In the genomic region with DNA sequence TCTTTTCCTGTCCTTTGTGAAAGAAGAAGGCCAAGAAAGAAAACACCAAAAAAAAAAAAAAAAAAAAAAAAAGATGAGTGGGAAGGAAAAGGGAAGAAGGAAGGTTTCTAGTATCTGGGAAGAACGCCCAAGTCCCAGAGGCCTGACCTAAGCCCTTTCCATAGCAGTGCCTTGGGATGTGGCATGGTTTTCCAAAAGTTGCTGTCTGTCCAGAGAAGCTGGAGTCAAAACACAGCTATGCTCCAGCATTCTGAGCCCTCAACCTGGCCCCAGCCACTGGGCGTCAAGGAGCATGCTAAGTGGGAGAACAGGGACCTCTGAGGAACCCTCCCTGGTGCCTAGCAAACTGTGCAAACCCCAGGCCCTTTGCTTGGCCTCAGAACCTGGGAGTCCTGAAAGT, we compare ENCODE assay signal across 14 cellular contexts.
DNase-seq lines count a peak whose midpoint lies in the region; ATAC-seq and TF ChIP-seq lines count a peak whose summit lies in the region.
"Had no signal": no experiment of that assay in that cellular context is flagged by ENCODE, and none has a peak within 500 bp of the region (broad histone marks: within the 10 kb centered on the region; RNA-seq: fewer than 3 reads in every experiment).

No MANE protein-coding gene starts in this region.

- no peaks in the 10 kb centered on the region for H3K79me2 ChIP-seq in fibroblast of lung (ENCODE audit: control insufficient read depth, insufficient read depth, low read length)

- no peaks in the 10 kb centered on the region for H3K79me1 ChIP-seq in mesenchymal stem cell (replicated peaks; ENCODE audit: low read length, poor library complexity, severe bottlenecking)

- H3K9ac ChIP-seq in fibroblast of lung (ENCODE audit: insufficient read depth, low read length) (no peak overlapping the region), mesenchymal stem cell (ENCODE audit: low read length) (peak overlapping the region; percentile 84)

- H4K20me1 ChIP-seq in fibroblast of lung (ENCODE audit: control insufficient read depth, extremely low read depth, insufficient read depth, low read length) = no peaks in the 10 kb centered on the region

- no peak overlapping the region for H2BK15ac ChIP-seq in mesenchymal stem cell (ENCODE audit: low read depth, poor library complexity, severe bottlenecking)

- H3K9me3 ChIP-seq in fibroblast of lung (ENCODE audit: control insufficient read depth, insufficient read depth, low read depth, low read length) (no peaks in the 10 kb centered on the region), mesenchymal stem cell (ENCODE audit: control insufficient read depth, low read length) (peaks cover 9% of the 10 kb centered on the region), tibial artery (no peaks in the 10 kb centered on the region)

- POLR2A ChIA-PET in GM10248 (lab: Yijun Ruan, JAX) = no interaction called here

- H3K36me3 ChIP-seq in fibroblast of lung (ENCODE audit: control insufficient read depth, insufficient read depth, low read length) = no peaks in the 10 kb centered on the region
- no peaks in the 10 kb centered on the region for H3K36me3 ChIP-seq in mesenchymal stem cell (ENCODE audit: control insufficient read depth in 1 of 2, insufficient read depth in 2 of 2, low read depth in 1 of 2, low read length in 2 of 2)
- no peaks in the 10 kb centered on the region for H3K36me3 ChIP-seq in tibial artery

- CTCF ChIA-PET in GM10248 (lab: Yijun Ruan, JAX) = no interaction called here

- H3K4me2 ChIP-seq in fibroblast of lung (ENCODE audit: extremely low read depth, insufficient read depth, low read length) (peak overlapping the region; percentile 4), mesenchymal stem cell (ENCODE audit: low read length, poor library complexity, severe bottlenecking) (no peak overlapping the region)

- H2AK5ac ChIP-seq in mesenchymal stem cell (ENCODE audit: low read length, severe bottlenecking) = no peak overlapping the region

- peak overlapping the region in 1 of 2 experiments; percentile 64 for H2BK12ac ChIP-seq in mesenchymal stem cell (ENCODE audit: low read length in 2 of 2)

- H2AFZ ChIP-seq in fibroblast of lung (ENCODE audit: low read length) (no peak overlapping the region), mesenchymal stem cell (ENCODE audit: low read depth, low read length) (no peak overlapping the region)

- H2BK5ac ChIP-seq in mesenchymal stem cell (ENCODE audit: low read depth, low read length, poor library complexity, severe bottlenecking) = no peak overlapping the region

- H3K4ac ChIP-seq in mesenchymal stem cell (ENCODE audit: low read depth in 1 of 2, low read length in 2 of 2) = peak overlapping the region in 1 of 2 experiments; percentile 56

- no peak overlapping the region for H3K23ac ChIP-seq in mesenchymal stem cell (ENCODE audit: low read length in 2 of 2)

- no peaks in the 10 kb centered on the region for H3K27me3 ChIP-seq in fibroblast of lung (ENCODE audit: control insufficient read depth, insufficient read depth, low read length)
- H3K27me3 ChIP-seq in mesenchymal stem cell (ENCODE audit: control insufficient read depth in 1 of 2, insufficient read depth in 1 of 2, low read length in 2 of 2) = peaks cover 0 to 8% of the 10 kb centered on the region in 2 experiments
- H3K27me3 ChIP-seq in tibial artery = no peaks in the 10 kb centered on the region

- no peak overlapping the region for H2BK120ac ChIP-seq in mesenchymal stem cell (ENCODE audit: low read depth, low read length)

- DNase-seq in NCI-H226 (peak; percentile 3), fibroblast of lung (ENCODE audit: low read depth in 2 of 2) (peak in 1 of 2 donors; percentile 53), mesenchymal stem cell (no peak), tibial artery (peak; percentile 62 to 77), GM10248 (ENCODE audit: extremely low spot score) (no peak), NCI-H1092 (lab: John Stamatoyannopoulos, UW) (no peak)
- DNase-seq in activated T-cell treated with anti-CD3 and anti-CD28 coated beads, Interleukin-2, amount 50 U/mL, for 1 hour = no peak
- DNase-seq: activated CD4-positive, alpha-beta T cell treated with anti-CD3 and anti-CD28 coated beads, Interleukin-2, amount 50 U/mL, for 48 hours; activated naive CD4-positive, alpha-beta T cell treated with anti-CD3 and anti-CD28 coated beads, Interleukin-2, amount 50 U/mL, for 16 hours; foreskin melanocyte; NCI-H1930; T-helper 17 cell had no signal

- no peak for ATAC-seq in HG02623 (IDR thresholded peaks at IDR 0.05; ENCODE audit: unreplicated experiment)
- ATAC-seq: K562, T-helper 17 cell had no signal

- TF ChIP-seq CTCF in fibroblast of lung (conservative IDR thresholded peaks at IDR 0.05 in 1 of 2, IDR thresholded peaks at IDR 0.05 in 1 of 2; ENCODE audit: low read depth in 1 of 2, low read length in 2 of 2) = no peak
- no peak for TF ChIP-seq CTCF in tibial artery (IDR thresholded peaks at IDR 0.05)
- TF ChIP-seq CTCF in GM10248 (IDR thresholded peaks at IDR 0.05; ENCODE audit: control extremely low read depth, extremely low read depth, low read depth, missing control alignments) = no peak

- H3K4me3 ChIP-seq in fibroblast of lung (replicated peaks in 1 of 4; ENCODE audit: control extremely low read depth in 1 of 4, insufficient read depth in 1 of 4, low read depth in 3 of 4, low read length in 4 of 4) (no peak overlapping the region), mesenchymal stem cell (ENCODE audit: insufficient read depth in 1 of 2, low read depth in 1 of 2, low read length in 2 of 2) (no peak overlapping the region), tibial artery (no peak overlapping the region)
- H3K4me3 ChIP-seq: K562 had no signal

- peak overlapping the region; percentile 93 for H3K27ac ChIP-seq in fibroblast of lung (ENCODE audit: insufficient read depth, low read length)
- no peak overlapping the region for H3K27ac ChIP-seq in mesenchymal stem cell (ENCODE audit: low read length, poor library complexity, severe bottlenecking)
- H3K27ac ChIP-seq in tibial artery = peak overlapping the region; percentile 79 to 84

- 90% methylated on average over 2 of the region's 2 CpGs for WGBS in mesenchymal stem cell

- no peak overlapping the region for H4K91ac ChIP-seq in mesenchymal stem cell (ENCODE audit: low read length)

- H3K14ac ChIP-seq in mesenchymal stem cell (ENCODE audit: low read length in 2 of 2) = no peak overlapping the region

- H3K18ac ChIP-seq in mesenchymal stem cell (ENCODE audit: low read depth in 1 of 2, low read length in 2 of 2) = peak overlapping the region in 1 of 2 experiments; percentile 41

- H3K4me1 ChIP-seq in fibroblast of lung (ENCODE audit: control insufficient read depth, extremely low read depth, insufficient read depth, low read length) (peaks cover 16% of the 10 kb centered on the region), mesenchymal stem cell (ENCODE audit: control insufficient read depth, insufficient read depth, low read depth, low read length) (peaks cover 11% of the 10 kb centered on the region), tibial artery (peaks cover 0 to 59% (median 45%) of the 10 kb centered on the region in 4 donors)

- intact Hi-C loops in tibial artery (cut with DNase I; ENCODE audit: low total_unique reads) = no loop called here

- no peak overlapping the region for H4K8ac ChIP-seq in mesenchymal stem cell (ENCODE audit: low read length)

Comparison
In these comparisons a context has a peak if more than half of its experiments do, and no peak if none do; other contexts are left out.
1. DNase-seq: peak in NCI-H226 (single experiment) and tibial artery (2 of 2); none in mesenchymal stem cell (single experiment), activated T-cell treated with anti-CD3 and anti-CD28 coated beads, Interleukin-2, amount 50 U/mL, for 1 hour (single experiment), GM10248 (single experiment) and NCI-H1092 (single experiment).